38 cellular contexts compared by ENCODE assay signal in the genomic region with DNA sequence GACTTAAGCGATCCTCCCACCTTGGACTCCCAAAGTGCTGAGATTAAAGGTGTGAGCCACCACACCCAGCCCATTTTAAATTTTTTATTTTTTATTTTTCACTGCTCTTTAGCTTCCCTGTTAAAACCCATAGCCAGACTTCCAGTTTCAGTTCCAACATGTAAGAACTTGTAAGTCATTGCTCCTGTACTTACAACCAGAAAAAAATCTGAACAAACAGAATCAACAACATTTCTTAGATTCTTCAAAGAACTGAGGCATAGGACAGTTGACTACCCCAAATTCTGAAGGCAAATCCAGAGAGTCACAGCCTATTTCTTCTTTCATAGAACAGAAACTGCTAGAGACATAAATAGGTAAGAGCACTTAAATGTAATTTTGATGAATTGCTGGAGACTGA.
"Had no signal": no experiment of that assay in that cellular context is flagged by ENCODE, and none has a peak within 500 bp of the region (broad histone marks: within the 10 kb centered on the region; RNA-seq: fewer than 3 reads in every experiment).

No MANE protein-coding gene starts in this region.

- H3K36me3 ChIP-seq: ascending aorta, cardiac muscle cell had no signal

- DNase-seq: activated B cell treated with CpG ODN at 0.5 μM for 24 hours; activated CD4-positive, alpha-beta memory T cell treated with anti-CD3 and anti-CD28 coated beads for 36 hours; activated CD4-positive, alpha-beta T cell treated with anti-CD3 and anti-CD28 coated beads for 4 hours; activated CD4-positive, alpha-beta T cell treated with anti-CD3 and anti-CD28 coated beads, Interleukin-2, amount 10 ng/mL, durations not matched to agents 24 days and 14 days; activated CD4-positive, alpha-beta T cell treated with anti-CD3 and anti-CD28 coated beads, Interleukin-2, amount 50 U/mL, for 1 hour; activated CD4-positive, alpha-beta T cell treated with anti-CD3 and anti-CD28 coated beads, Interleukin-2, amount 50 U/mL, for 4 hours; activated CD4-positive, CD25-positive, alpha-beta regulatory T cell treated with anti-CD3 and anti-CD28 coated beads, Interleukin-2, amount 50 U/mL, for 72 hours; activated CD8-positive, alpha-beta memory T cell treated with anti-CD3 and anti-CD28 coated beads, Interleukin-2, amount 50 U/mL, for 4 hours; activated CD8-positive, alpha-beta T cell treated with anti-CD3 and anti-CD28 coated beads for 36 hours; activated gamma-delta T cell; activated naive CD4-positive, alpha-beta T cell treated with anti-CD3 and anti-CD28 coated beads, Interleukin-2, amount 10 ng/mL, durations not matched to agents 7 days and 5 days; activated naive CD4-positive, alpha-beta T cell treated with Interleukin-2 at 50 U/mL for 16 hours; activated naive CD8-positive, alpha-beta T cell treated with anti-CD3 and anti-CD28 coated beads, Interleukin-2, amount 10 ng/mL, durations not matched to agents 7 days and 5 days; activated naive CD8-positive, alpha-beta T cell treated with anti-CD3 and anti-CD28 coated beads, Interleukin-2, amount 50 U/mL, for 24 hours; activated T-cell treated with anti-CD3 and anti-CD28 coated beads for 4 hours; activated T-cell treated with anti-CD3 and anti-CD28 coated beads, Interleukin-2, amount 50 U/mL, for 1 hour; activated T-cell treated with anti-CD3 and anti-CD28 coated beads, Interleukin-2, amount 50 U/mL, for 4 hours; activated T-cell treated with anti-CD3 and anti-CD28 coated beads, Interleukin-2, amount 50 U/mL, for 72 hours; amygdala; anterior cingulate cortex; caudate nucleus; cerebellar nuclear complex; SW 1271; T-helper 1 cell; T-helper 2 cell; T-helper 9 cell had no signal

- ATAC-seq: activated CD8-positive, alpha-beta T cell treated with anti-CD3 and anti-CD28 coated beads for 36 hours; activated naive CD8-positive, alpha-beta T cell treated with anti-CD3 and anti-CD28 coated beads, Interleukin-2, amount 50 U/mL, for 24 hours; activated T-cell treated with anti-CD3 and anti-CD28 coated beads, Interleukin-2, amount 50 U/mL, for 4 hours; activated T-cell treated with anti-CD3 and anti-CD28 coated beads, Interleukin-2, amount 50 U/mL, for 72 hours; activated T-helper 17 cell treated with anti-CD3 and anti-CD28 coated beads, Interleukin-2, amount 50 U/mL, for 72 hours had no signal

- H3K27me3 Mint-ChIP-seq: activated B cell treated with CpG ODN at 0.5 μM for 24 hours; activated CD4-positive, alpha-beta memory T cell treated with anti-CD3 and anti-CD28 coated beads for 36 hours; activated CD4-positive, alpha-beta T cell treated with anti-CD3 and anti-CD28 coated beads, Interleukin-2, amount 10 ng/mL, durations not matched to agents 24 days and 14 days; activated CD8-positive, alpha-beta T cell treated with anti-CD3 and anti-CD28 coated beads for 36 hours; activated naive CD4-positive, alpha-beta T cell treated with anti-CD3 and anti-CD28 coated beads, Interleukin-2, amount 10 ng/mL, durations not matched to agents 7 days and 5 days; activated naive CD4-positive, alpha-beta T cell treated with anti-CD3 and anti-CD28 coated beads, Interleukin-2, amount 50 U/mL, for 24 hours; activated naive CD8-positive, alpha-beta T cell; activated naive CD8-positive, alpha-beta T cell treated with anti-CD3 and anti-CD28 coated beads, Interleukin-2, amount 10 ng/mL, durations not matched to agents 7 days and 5 days; activated naive CD8-positive, alpha-beta T cell treated with anti-CD3 and anti-CD28 coated beads, Interleukin-2, amount 50 U/mL, for 24 hours; activated T-helper 17 cell treated with anti-CD3 and anti-CD28 coated beads, Interleukin-2, amount 50 U/mL, for 72 hours; brain; central memory CD8-positive, alpha-beta T cell had no signal

- H3K4me3 Mint-ChIP-seq: activated B cell treated with CpG ODN at 0.5 μM for 24 hours; activated CD4-positive, alpha-beta memory T cell treated with anti-CD3 and anti-CD28 coated beads for 36 hours; activated CD4-positive, alpha-beta T cell treated with anti-CD3 and anti-CD28 coated beads, Interleukin-2, amount 10 ng/mL, durations not matched to agents 24 days and 14 days; activated CD8-positive, alpha-beta T cell treated with anti-CD3 and anti-CD28 coated beads for 36 hours; activated naive CD4-positive, alpha-beta T cell treated with anti-CD3 and anti-CD28 coated beads, Interleukin-2, amount 10 ng/mL, durations not matched to agents 7 days and 5 days; activated naive CD4-positive, alpha-beta T cell treated with anti-CD3 and anti-CD28 coated beads, Interleukin-2, amount 50 U/mL, for 24 hours; activated naive CD8-positive, alpha-beta T cell; activated naive CD8-positive, alpha-beta T cell treated with anti-CD3 and anti-CD28 coated beads, Interleukin-2, amount 10 ng/mL, durations not matched to agents 7 days and 5 days; activated naive CD8-positive, alpha-beta T cell treated with anti-CD3 and anti-CD28 coated beads, Interleukin-2, amount 50 U/mL, for 24 hours; activated T-cell treated with anti-CD3 and anti-CD28 coated beads, Interleukin-2, amount 50 U/mL, for 4 hours; activated T-cell treated with anti-CD3 and anti-CD28 coated beads, Interleukin-2, amount 50 U/mL, for 72 hours; activated T-helper 1 cell treated with anti-CD3 and anti-CD28 coated beads, Interleukin-12 subunit alpha, Interleukin-12 subunit beta, Interleukin-2, Interleukin-4 antibody, amounts not matched to agents 30 ng/mL and 10 ng/mL and 1 ng/mL, durations not matched to agents 14 hours and 24 hours and 36 hours; activated T-helper 17 cell treated with anti-CD3 and anti-CD28 coated beads, Interleukin-2, amount 50 U/mL, for 72 hours; brain; central memory CD8-positive, alpha-beta T cell; T-helper 1 cell treated with Interleukin-12 subunit alpha and Interleukin-12 subunit beta and Interleukin-4 antibody, amounts not matched to agents 30 μg/mL and 1 μg/mL, for 36 hours; T-helper 2 cell treated with Interferon-gamma antibody and Interleukin-4, amounts not matched to agents 5 μg/mL and 100 μg/mL, for 36 hours had no signal

- H3K9me3 ChIP-seq: ascending aorta had no signal

- FAIRE-seq: TTC549 had no signal

- H3K4me1 ChIP-seq: ascending aorta had no signal

- H3K9me3 Mint-ChIP-seq: activated B cell treated with CpG ODN at 0.5 μM for 24 hours; activated CD4-positive, alpha-beta memory T cell treated with anti-CD3 and anti-CD28 coated beads for 36 hours; activated CD4-positive, alpha-beta T cell treated with anti-CD3 and anti-CD28 coated beads, Interleukin-2, amount 10 ng/mL, durations not matched to agents 24 days and 14 days; activated CD8-positive, alpha-beta T cell treated with anti-CD3 and anti-CD28 coated beads for 36 hours; activated naive CD4-positive, alpha-beta T cell treated with anti-CD3 and anti-CD28 coated beads, Interleukin-2, amount 10 ng/mL, durations not matched to agents 7 days and 5 days; activated naive CD4-positive, alpha-beta T cell treated with anti-CD3 and anti-CD28 coated beads, Interleukin-2, amount 50 U/mL, for 24 hours; activated naive CD8-positive, alpha-beta T cell treated with anti-CD3 and anti-CD28 coated beads, Interleukin-2, amount 10 ng/mL, durations not matched to agents 7 days and 5 days; activated naive CD8-positive, alpha-beta T cell treated with anti-CD3 and anti-CD28 coated beads, Interleukin-2, amount 50 U/mL, for 24 hours; activated T-cell treated with anti-CD3 and anti-CD28 coated beads, Interleukin-2, amount 50 U/mL, for 4 hours; activated T-cell treated with anti-CD3 and anti-CD28 coated beads, Interleukin-2, amount 50 U/mL, for 72 hours; activated T-helper 1 cell treated with anti-CD3 and anti-CD28 coated beads, Interleukin-12 subunit alpha, Interleukin-12 subunit beta, Interleukin-2, Interleukin-4 antibody, amounts not matched to agents 30 ng/mL and 10 ng/mL and 1 ng/mL, durations not matched to agents 14 hours and 24 hours and 36 hours; activated T-helper 17 cell treated with anti-CD3 and anti-CD28 coated beads, Interleukin-2, amount 50 U/mL, for 72 hours; central memory CD8-positive, alpha-beta T cell; T-helper 1 cell treated with Interleukin-12 subunit alpha and Interleukin-12 subunit beta and Interleukin-4 antibody, amounts not matched to agents 30 μg/mL and 1 μg/mL, for 36 hours; T-helper 2 cell treated with Interferon-gamma antibody and Interleukin-4, amounts not matched to agents 5 μg/mL and 100 μg/mL, for 36 hours had no signal

- H3K36me3 Mint-ChIP-seq: activated CD4-positive, alpha-beta memory T cell treated with anti-CD3 and anti-CD28 coated beads for 36 hours; activated naive CD4-positive, alpha-beta T cell treated with anti-CD3 and anti-CD28 coated beads, Interleukin-2, amount 10 ng/mL, durations not matched to agents 7 days and 5 days; activated naive CD8-positive, alpha-beta T cell; activated naive CD8-positive, alpha-beta T cell treated with anti-CD3 and anti-CD28 coated beads, Interleukin-2, amount 10 ng/mL, durations not matched to agents 7 days and 5 days; brain had no signal

- H3K27me3 ChIP-seq: ascending aorta, cardiac muscle cell had no signal

- H3K27ac Mint-ChIP-seq: activated B cell treated with CpG ODN at 0.5 μM for 24 hours; activated CD4-positive, alpha-beta memory T cell treated with anti-CD3 and anti-CD28 coated beads for 36 hours; activated CD4-positive, alpha-beta T cell treated with anti-CD3 and anti-CD28 coated beads, Interleukin-2, amount 10 ng/mL, durations not matched to agents 24 days and 14 days; activated CD8-positive, alpha-beta T cell treated with anti-CD3 and anti-CD28 coated beads for 36 hours; activated naive CD4-positive, alpha-beta T cell treated with anti-CD3 and anti-CD28 coated beads, Interleukin-2, amount 10 ng/mL, durations not matched to agents 7 days and 5 days; activated naive CD4-positive, alpha-beta T cell treated with anti-CD3 and anti-CD28 coated beads, Interleukin-2, amount 50 U/mL, for 24 hours; activated naive CD8-positive, alpha-beta T cell; activated naive CD8-positive, alpha-beta T cell treated with anti-CD3 and anti-CD28 coated beads, Interleukin-2, amount 10 ng/mL, durations not matched to agents 7 days and 5 days; activated naive CD8-positive, alpha-beta T cell treated with anti-CD3 and anti-CD28 coated beads, Interleukin-2, amount 50 U/mL, for 24 hours; activated T-cell treated with anti-CD3 and anti-CD28 coated beads, Interleukin-2, amount 50 U/mL, for 72 hours; activated T-helper 1 cell treated with anti-CD3 and anti-CD28 coated beads, Interleukin-12 subunit alpha, Interleukin-12 subunit beta, Interleukin-2, Interleukin-4 antibody, amounts not matched to agents 30 ng/mL and 10 ng/mL and 1 ng/mL, durations not matched to agents 14 hours and 24 hours and 36 hours; activated T-helper 17 cell treated with anti-CD3 and anti-CD28 coated beads, Interleukin-2, amount 50 U/mL, for 72 hours; brain; T-helper 1 cell treated with Interleukin-12 subunit alpha and Interleukin-12 subunit beta and Interleukin-4 antibody, amounts not matched to agents 30 μg/mL and 1 μg/mL, for 36 hours; T-helper 2 cell treated with Interferon-gamma antibody and Interleukin-4, amounts not matched to agents 5 μg/mL and 100 μg/mL, for 36 hours had no signal

- H3K4me1 Mint-ChIP-seq: activated B cell treated with CpG ODN at 0.5 μM for 24 hours; activated CD4-positive, alpha-beta T cell treated with anti-CD3 and anti-CD28 coated beads, Interleukin-2, amount 10 ng/mL, durations not matched to agents 24 days and 14 days; activated naive CD4-positive, alpha-beta T cell treated with anti-CD3 and anti-CD28 coated beads, Interleukin-2, amount 10 ng/mL, durations not matched to agents 7 days and 5 days; activated naive CD4-positive, alpha-beta T cell treated with anti-CD3 and anti-CD28 coated beads, Interleukin-2, amount 50 U/mL, for 24 hours; activated naive CD8-positive, alpha-beta T cell treated with anti-CD3 and anti-CD28 coated beads, Interleukin-2, amount 10 ng/mL, durations not matched to agents 7 days and 5 days; activated naive CD8-positive, alpha-beta T cell treated with anti-CD3 and anti-CD28 coated beads, Interleukin-2, amount 50 U/mL, for 24 hours; activated T-helper 17 cell treated with anti-CD3 and anti-CD28 coated beads, Interleukin-2, amount 50 U/mL, for 72 hours; brain; central memory CD8-positive, alpha-beta T cell had no signal

- H3K27ac ChIP-seq: ascending aorta, cardiac muscle cell, VCaP had no signal

- H3K4me3 ChIP-seq: ascending aorta, cardiac muscle cell had no signal
